8 cellular contexts compared by ENCODE assay signal in the genomic region with DNA sequence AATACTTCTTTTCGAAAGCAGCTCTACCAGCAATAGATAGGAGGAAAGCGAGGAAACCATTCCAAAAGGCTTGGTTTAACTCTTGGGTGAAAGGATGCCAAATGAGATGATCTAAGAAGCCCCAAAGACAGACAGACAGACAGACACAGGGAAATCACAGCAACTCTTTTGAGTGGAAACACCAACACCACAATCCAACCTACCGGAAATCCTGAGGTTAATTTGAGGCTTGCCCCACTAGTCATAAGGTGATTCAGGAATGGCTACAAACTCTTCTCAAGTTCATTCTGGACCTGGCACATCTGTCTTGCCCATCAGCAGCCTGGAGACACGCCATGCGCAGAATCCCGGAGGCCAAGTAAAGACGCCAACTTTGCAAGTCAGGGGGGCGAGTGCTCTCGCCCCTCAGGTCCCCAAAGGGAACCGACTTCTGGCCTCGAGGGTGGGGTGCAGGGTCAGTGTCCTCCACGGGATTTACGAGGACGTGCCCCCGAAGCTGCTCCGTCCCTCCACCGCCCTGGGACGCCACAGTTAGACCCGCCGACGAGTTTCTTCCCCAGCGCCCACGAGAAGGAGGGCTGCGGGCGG. TPM values are rescaled to one million over a fixed set of nuclear protein-coding genes. Genes with fewer than 3 reads are reported as not detected.
A peak's percentile ranks its signal among the peaks of the same experiment; 100 is the strongest.
DNase-seq lines count a peak whose midpoint lies in the region; ATAC-seq and TF ChIP-seq lines count a peak whose summit lies in the region.

No MANE protein-coding gene starts in this region.

- no peaks in the 10 kb centered on the region for H3K9me3 ChIP-seq in left lung

- peak; percentile 48 for DNase-seq in NCI-H2227 (lab: John Stamatoyannopoulos, UW; ENCODE audit: unreplicated experiment)
- no peak for DNase-seq in NCI-H2227 treated with DMSO at 0.1 percent for 48 hours (lab: John Stamatoyannopoulos, UW)
- DNase-seq in T-helper 2 cell, result peak in 4 of 5 experiments; percentile 2 to 80 (median 25)
- DNase-seq in choroid plexus epithelial cell (ENCODE audit: low read depth), result peak; percentile 61
- no peak for DNase-seq in left lung
- peak; percentile 1 for DNase-seq in stimulated activated CD8-positive, alpha-beta memory T cell treated with anti-CD3 and anti-CD28 coated beads, Interleukin-15, amount 100 ng/mL, for 1 hour (ENCODE audit: low read depth)
- no peak for DNase-seq in NCI-H774 (lab: John Stamatoyannopoulos, UW)

- intact Hi-C loops in left lung (cut with DNase I), result no loop called here

- ATAC-seq in HG03045 (IDR thresholded peaks at IDR 0.05; ENCODE audit: unreplicated experiment) (peak; percentile 1), left lung (peak; percentile 2)

- peaks cover 8 to 41% of the 10 kb centered on the region in 2 donors for H3K4me1 ChIP-seq in left lung

- H3K27me3 ChIP-seq in left lung, result no peaks in the 10 kb centered on the region

- peak overlapping the region; percentile 98 for H3K4me3 ChIP-seq in choroid plexus epithelial cell (ENCODE audit: low read depth, low read length)
- peak overlapping the region; percentile 69 to 70 for H3K4me3 ChIP-seq in left lung

- no peak for TF ChIP-seq CTCF in choroid plexus epithelial cell (conservative IDR thresholded peaks at IDR 0.05; ENCODE audit: low read depth, low read length)
- no peak for TF ChIP-seq CTCF in left lung (IDR thresholded peaks at IDR 0.05)

- peak overlapping the region; percentile 98 to 99 for H3K27ac ChIP-seq in left lung

- H3K36me3 ChIP-seq in left lung, result no peaks in the 10 kb centered on the region

RNA-seq across cellular contexts. Expression of a gene that starts 0.8 kb away (rescaled TPM):
- total RNA-seq in left lung, result 10 to 100 TPM; 40.3 to 49.7 TPM

RNA-seq across cellular contexts. Expression of a gene that starts 47.7 kb away (rescaled TPM):
- total RNA-seq in left lung, result 100 to 1,000 TPM; 695 to 747 TPM

Comparison
In these comparisons a context has a peak if more than half of its experiments do, and no peak if none do; other contexts are left out.
1. DNase-seq: peak in NCI-H2227 (single experiment), T-helper 2 cell (4 of 5), choroid plexus epithelial cell (single experiment) and stimulated activated CD8-positive, alpha-beta memory T cell treated with anti-CD3 and anti-CD28 coated beads, Interleukin-15, amount 100 ng/mL, for 1 hour (single experiment); none in NCI-H2227 treated with DMSO at 0.1 percent for 48 hours (single experiment), left lung (0 of 2) and NCI-H774 (single experiment).